8 cellular contexts compared by ENCODE assay signal in the genomic region with DNA sequence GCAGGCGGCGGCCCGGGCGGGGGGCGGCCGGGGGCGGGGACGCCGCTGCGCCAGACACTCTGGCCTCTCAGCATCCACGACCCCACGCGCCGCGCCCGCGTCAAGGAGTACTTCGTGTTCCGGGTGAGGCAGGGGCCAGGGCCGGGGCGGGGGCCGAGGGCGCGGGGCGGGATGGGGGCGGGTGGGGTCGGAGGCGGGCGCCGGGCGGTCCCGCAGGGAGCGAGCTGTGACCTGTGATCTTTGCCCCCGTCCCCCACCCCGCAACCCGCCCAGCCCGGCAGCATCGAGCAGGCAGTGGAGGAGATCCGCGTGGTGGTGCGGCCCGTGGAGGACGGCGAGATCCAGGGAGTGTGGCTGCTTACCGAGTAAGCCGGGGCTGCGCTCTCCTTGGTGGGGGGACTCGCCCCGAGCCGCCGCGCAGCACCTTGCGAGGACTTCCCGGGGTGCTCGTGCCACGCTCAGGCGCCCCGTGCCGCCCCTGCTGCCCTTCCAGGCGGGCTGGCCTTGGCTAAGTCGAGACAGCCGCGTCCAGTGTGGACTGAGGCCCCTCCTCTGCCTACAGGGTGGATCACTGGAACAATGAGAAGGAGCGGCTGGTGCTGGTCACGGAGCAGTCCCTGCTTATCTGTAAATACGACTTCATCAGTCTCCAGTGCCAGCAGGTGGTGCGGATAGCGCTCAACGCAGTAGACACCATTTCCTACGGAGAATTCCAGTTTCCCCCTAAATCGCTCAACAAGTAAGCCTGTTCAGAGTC. TPM values are rescaled to one million over a fixed set of nuclear protein-coding genes. Genes with fewer than 3 reads are reported as not detected.
DNase-seq lines count a peak whose midpoint lies in the region; ATAC-seq and TF ChIP-seq lines count a peak whose summit lies in the region.

No MANE protein-coding gene starts in this region.

- WGBS in mesodermal cell (ENCODE audit: insufficient coverage in 2 of 2), 2 experiments = 4 to 9% methylated on average over 35 to 37 of the region's 71 CpGs

- H3K4me1 Mint-ChIP-seq in T-helper 2 cell treated with Interferon-gamma antibody and Interleukin-4, amounts not matched to agents 5 μg/mL and 100 μg/mL, for 36 hours (ENCODE audit: low read depth) = peaks cover 19% of the 10 kb centered on the region

- DNase-seq in A673 (ENCODE audit: low spot score) = peak; percentile 22
- DNase-seq in T-helper 2 cell treated with Interferon-gamma antibody and Interleukin-4, amounts not matched to agents 5 μg/mL and 100 μg/mL, for 36 hours (ENCODE audit: low spot score) = no peak
- DNase-seq in effector CD8-positive, alpha-beta T cell (lab: John Stamatoyannopoulos, UW) = peak; percentile 45
- no peak for DNase-seq in upper lobe of right lung
- no peak for DNase-seq in RPMI8226

- H3K27me3 ChIP-seq in A673 (replicated peaks; ENCODE audit: insufficient read depth, low read depth, low read length, poor library complexity) (no peaks in the 10 kb centered on the region), upper lobe of right lung (no peaks in the 10 kb centered on the region)

- H3K27me3 Mint-ChIP-seq in T-helper 2 cell treated with Interferon-gamma antibody and Interleukin-4, amounts not matched to agents 5 μg/mL and 100 μg/mL, for 36 hours (ENCODE audit: low read depth) = peaks cover 9% of the 10 kb centered on the region

- H3K4me3 ChIP-seq in A673 (ENCODE audit: low read depth, low read length, poor library complexity, severe bottlenecking) (peak overlapping the region; percentile 64), mesodermal cell (ENCODE audit: extremely low read depth, insufficient read depth, low read length, poor library complexity, severe bottlenecking) (peak overlapping the region; percentile 92), upper lobe of right lung (peak overlapping the region; percentile 99)

- H3K27ac ChIP-seq in A673 (ENCODE audit: low read depth, low read length, poor library complexity, severe bottlenecking) (no peak overlapping the region), mesodermal cell (ENCODE audit: low read depth, low read length, severe bottlenecking) (peak overlapping the region; percentile 23), upper lobe of right lung (peak overlapping the region; percentile 78)

- peak overlapping the region; percentile 89 for H3K4me3 Mint-ChIP-seq in T-helper 2 cell treated with Interferon-gamma antibody and Interleukin-4, amounts not matched to agents 5 μg/mL and 100 μg/mL, for 36 hours

- no peaks in the 10 kb centered on the region for H3K9me3 Mint-ChIP-seq in T-helper 2 cell treated with Interferon-gamma antibody and Interleukin-4, amounts not matched to agents 5 μg/mL and 100 μg/mL, for 36 hours

- peak; percentile 11 for ATAC-seq in GM18907 (IDR thresholded peaks at IDR 0.05; ENCODE audit: unreplicated experiment)
- ATAC-seq in HG03521 (IDR thresholded peaks at IDR 0.05; ENCODE audit: unreplicated experiment) = peak; percentile 12
- peak; percentile 5 for ATAC-seq in upper lobe of right lung

- H3K4me1 ChIP-seq in A673 (ENCODE audit: insufficient read depth, low read length, poor library complexity, severe bottlenecking) (no peaks in the 10 kb centered on the region), mesodermal cell (ENCODE audit: control insufficient read depth, insufficient read depth, low read length, poor library complexity, severe bottlenecking) (peaks cover 9% of the 10 kb centered on the region), upper lobe of right lung (peaks cover 18% of the 10 kb centered on the region)

- CTCF ChIA-PET in A673 (lab: Charles Lee) = no interaction called here

- peak overlapping the region; percentile 96 for H3K27ac Mint-ChIP-seq in T-helper 2 cell treated with Interferon-gamma antibody and Interleukin-4, amounts not matched to agents 5 μg/mL and 100 μg/mL, for 36 hours

- peaks cover 1% of the 10 kb centered on the region for H3K36me3 Mint-ChIP-seq in T-helper 2 cell treated with Interferon-gamma antibody and Interleukin-4, amounts not matched to agents 5 μg/mL and 100 μg/mL, for 36 hours (ENCODE audit: low read depth)

- H3K9me3 ChIP-seq in A673 (ENCODE audit: low read depth, low read length, poor library complexity, severe bottlenecking) = no peaks in the 10 kb centered on the region
- H3K9me3 ChIP-seq in mesodermal cell (ENCODE audit: control insufficient read depth, low read length) = no peaks in the 10 kb centered on the region
- H3K9me3 ChIP-seq in upper lobe of right lung = no peaks in the 10 kb centered on the region

- BruUV-seq in A673 (replicated peaks; lab: Mats Ljungman, UMichigan) = no TSS peak

- peaks cover 5% of the 10 kb centered on the region for H3K36me3 ChIP-seq in A673 (ENCODE audit: insufficient read depth, low read length, poor library complexity, severe bottlenecking)
- peaks cover 43% of the 10 kb centered on the region for H3K36me3 ChIP-seq in mesodermal cell (ENCODE audit: control insufficient read depth, insufficient read depth, low read length)
- H3K36me3 ChIP-seq in upper lobe of right lung = peaks cover 32% of the 10 kb centered on the region

- intact Hi-C loops in A673 (cut with micrococcal nuclease; ENCODE audit: unreplicated experiment) (no loop called here), upper lobe of right lung (cut with DNase I) (no loop called here)

- POLR2A ChIA-PET in A673 (lab: Charles Lee; ENCODE audit: low non-redundant PET) = no interaction called here

- TF ChIP-seq CTCF in A673 (conservative IDR thresholded peaks at IDR 0.05; ENCODE audit: low read depth, low read length) (no peak), upper lobe of right lung (IDR thresholded peaks at IDR 0.05) (no peak)

RNA-seq across cellular contexts. Expression of a gene that starts 0.5 kb away (rescaled TPM):
- 13.4 and 13.7 TPM in 2 replicates for total RNA-seq in A673 (2021)
- 31.7 TPM for polyA plus RNA-seq in mesodermal cell (2013, experiment 1 of 2)
- polyA plus RNA-seq in mesodermal cell (2013, experiment 2 of 2) = 26.3 TPM
- total RNA-seq in upper lobe of right lung = 47.5 TPM

RNA-seq across cellular contexts. Expression of a gene that starts 14.0 kb away (rescaled TPM):
- total RNA-seq in A673 (2021) (2.8 and 7.8 TPM in 2 replicates), upper lobe of right lung (96.6 TPM)
- 17.0 TPM for polyA plus RNA-seq in mesodermal cell (2013, experiment 1 of 2)
- 16.3 TPM for polyA plus RNA-seq in mesodermal cell (2013, experiment 2 of 2)

RNA-seq across cellular contexts. Expression of a gene that starts 24.6 kb away (rescaled TPM):
- total RNA-seq in A673 (2021) (41.2 and 41.8 TPM in 2 replicates), upper lobe of right lung (18.5 TPM)
- polyA plus RNA-seq in mesodermal cell (2013, experiment 1 of 2) = 25.4 TPM
- polyA plus RNA-seq in mesodermal cell (2013, experiment 2 of 2) = 19.7 TPM

RNA-seq across cellular contexts. Expression of a gene that starts 27.0 kb away (rescaled TPM):
- total RNA-seq in A673 (2021) = 10.0 and 12.3 TPM in 2 replicates
- polyA plus RNA-seq in mesodermal cell (2013, experiment 1 of 2) = not detected
- 0.10 TPM for polyA plus RNA-seq in mesodermal cell (2013, experiment 2 of 2)
- 0.29 TPM for total RNA-seq in upper lobe of right lung

Comparison
In these comparisons a context has a peak if more than half of its experiments do, and no peak if none do; other contexts are left out.
1. DNase-seq: peak in A673 (single experiment) and effector CD8-positive, alpha-beta T cell (single experiment); none in T-helper 2 cell treated with Interferon-gamma antibody and Interleukin-4, amounts not matched to agents 5 μg/mL and 100 μg/mL, for 36 hours (single experiment), upper lobe of right lung (single experiment) and RPMI8226 (single experiment).
2. RNA of a gene that starts 14.0 kb away (total RNA-seq): 96.6 TPM in upper lobe of right lung (single experiment); 2.8 to 7.8 TPM in A673; every median in the first group is over 10 times any median in the second.
3. Peak in every context shown above with its lines, with median percentiles within 50 percentile points of each other: H3K4me3 ChIP-seq and ATAC-seq.